Comparison of ENCODE assay signal across 15 cellular contexts in genomic region chr10:61951144-61951483, GRCh38.
"Had no signal": no experiment of that assay in that cellular context is flagged by ENCODE, and none has a peak within 500 bp of the region (broad histone marks: within the 10 kb centered on the region; RNA-seq: fewer than 3 reads in every experiment).

No MANE protein-coding gene starts in this region.

- H3K9me3 Mint-ChIP-seq: activated CD4-positive, alpha-beta memory T cell treated with anti-CD3 and anti-CD28 coated beads, Interleukin-2, amount 10 ng/mL, durations not matched to agents 7 days and 5 days; activated naive CD4-positive, alpha-beta T cell treated with anti-CD3 and anti-CD28 coated beads, Interleukin-2, amount 50 U/mL, for 24 hours; activated T-cell treated with anti-CD3 and anti-CD28 coated beads, Interleukin-2, amount 50 U/mL, for 4 hours; neural progenitor cell had no signal

- H3K4me3 Mint-ChIP-seq: activated CD4-positive, alpha-beta memory T cell treated with anti-CD3 and anti-CD28 coated beads, Interleukin-2, amount 10 ng/mL, durations not matched to agents 7 days and 5 days; activated naive CD4-positive, alpha-beta T cell treated with anti-CD3 and anti-CD28 coated beads, Interleukin-2, amount 50 U/mL, for 24 hours; activated T-cell treated with anti-CD3 and anti-CD28 coated beads, Interleukin-2, amount 50 U/mL, for 4 hours; neural progenitor cell had no signal

- ATAC-seq: activated T-cell treated with anti-CD3 and anti-CD28 coated beads, Interleukin-2, amount 50 U/mL, for 4 hours; pancreas had no signal

- H3K27ac Mint-ChIP-seq: activated CD4-positive, alpha-beta memory T cell treated with anti-CD3 and anti-CD28 coated beads, Interleukin-2, amount 10 ng/mL, durations not matched to agents 7 days and 5 days; activated naive CD4-positive, alpha-beta T cell treated with anti-CD3 and anti-CD28 coated beads, Interleukin-2, amount 50 U/mL, for 24 hours; neural progenitor cell had no signal

- H3K4me1 Mint-ChIP-seq: neural progenitor cell had no signal

- H3K27me3 Mint-ChIP-seq: activated CD4-positive, alpha-beta memory T cell treated with anti-CD3 and anti-CD28 coated beads, Interleukin-2, amount 10 ng/mL, durations not matched to agents 7 days and 5 days; activated naive CD4-positive, alpha-beta T cell treated with anti-CD3 and anti-CD28 coated beads, Interleukin-2, amount 50 U/mL, for 24 hours had no signal

- H3K27ac ChIP-seq: neural progenitor cell, pancreas had no signal

- DNase-seq: activated CD4-positive, alpha-beta memory T cell treated with anti-CD3 and anti-CD28 coated beads, Interleukin-2, amount 10 ng/mL, durations not matched to agents 7 days and 5 days; activated effector memory CD4-positive, alpha-beta T cell treated with anti-CD3 and anti-CD28 coated beads, Interleukin-2, amount 50 U/mL, for 16 hours; activated T-cell treated with anti-CD3 and anti-CD28 coated beads, Interleukin-2, amount 50 U/mL, for 4 hours; amniotic stem cell; central memory CD4-positive, alpha-beta T cell; effector CD8-positive, alpha-beta T cell; foreskin fibroblast; glutamatergic neuron; hypothalamus; kidney; pancreas; stimulated activated CD4-positive, alpha-beta T cell treated with anti-CD3 and anti-CD28 coated beads, Interleukin-1b, Interleukin-23, amount 100 ng/mL, for 48 hours; T-helper 9 cell had no signal

- H3K9me3 ChIP-seq: pancreas had no signal
